Comparison of ENCODE assay signal across 8 cellular contexts in the genomic region with DNA sequence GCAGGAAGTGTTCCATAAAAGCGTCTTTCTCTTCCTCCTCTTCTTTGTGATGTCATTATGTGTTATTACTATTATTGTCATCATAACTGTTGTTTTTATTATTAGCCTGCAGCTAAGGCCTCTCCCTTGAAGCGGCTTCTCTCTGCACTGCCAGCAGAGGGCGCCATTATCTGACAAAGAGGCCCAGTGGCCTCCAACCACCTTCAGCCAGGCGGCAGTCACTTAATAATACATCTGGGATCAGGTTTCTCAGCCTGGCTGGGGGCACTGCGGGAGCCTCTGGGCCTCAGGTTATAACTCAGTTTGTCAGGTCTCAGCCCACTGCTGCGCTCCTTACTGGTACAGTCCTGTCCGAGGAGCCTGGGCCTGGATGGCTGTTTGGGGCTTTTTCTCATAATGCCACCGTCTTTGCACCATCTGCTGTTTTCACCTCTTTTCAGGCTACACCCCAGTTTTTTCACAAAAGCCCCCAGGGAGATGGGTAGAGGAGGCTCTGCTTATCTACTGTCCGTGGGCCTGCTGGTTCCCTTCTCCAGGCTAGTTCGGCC.
DNase-seq lines count a peak whose midpoint lies in the region; ATAC-seq and TF ChIP-seq lines count a peak whose summit lies in the region.

No MANE protein-coding gene starts in this region.

- in situ Hi-C loops in GM13976 (cut with MboI; ENCODE audit: low sequenced_read_pairs, unreplicated experiment), result no loop called here
- in situ Hi-C loops in SK-MEL-5 (cut with HindIII; ENCODE audit: low pct_unique_long_range_greater_than_20kb, low sequenced_read_pairs), result no loop called here
- in situ Hi-C loops in astrocyte of the cerebellum (cut with HindIII; ENCODE audit: low sequenced_read_pairs), result no loop called here

- DNase-seq in AG09319 (ENCODE audit: extremely low read depth, low read depth) (no peak), GM13976 (ENCODE audit: low spot score) (peak; percentile 77), LoVo (ENCODE audit: low spot score) (peak; percentile 85), SK-MEL-5 (ENCODE audit: low read depth, low spot score) (peak; percentile 75), astrocyte of the cerebellum (ENCODE audit: low read depth) (peak; percentile 56), inferior parietal cortex (ENCODE audit: extremely low spot score) (peak; percentile 60)
- peak; percentile 45 to 62 for DNase-seq in stimulated activated CD4-positive, alpha-beta T cell treated with anti-CD3 and anti-CD28 coated beads, Interleukin-4, amount 100 ng/mL, for 48 hours (ENCODE audit: low read depth in 2 of 2)

- no peak overlapping the region for H3K4me3 ChIP-seq in astrocyte of the cerebellum (ENCODE audit: low read depth, low read length)

- no peak for ATAC-seq in GM21447 (IDR thresholded peaks at IDR 0.05; ENCODE audit: unreplicated experiment)

- TF ChIP-seq CTCF in AG09319 (IDR thresholded peaks at IDR 0.05; ENCODE audit: low read depth, low read length) (peak; percentile 72), GM13976 (IDR thresholded peaks at IDR 0.05; ENCODE audit: borderline replicate concordance, control extremely low read depth, extremely low read depth, insufficient read depth, missing control alignments) (peak; percentile 51), astrocyte of the cerebellum (IDR thresholded peaks at IDR 0.05; ENCODE audit: low read depth, low read length, missing control alignments) (peak; percentile 84)
